In genomic region chr5:160105686-160106085, GRCh38 we compare ENCODE assay signal across 8 cellular contexts. TPM values are rescaled to one million over a fixed set of nuclear protein-coding genes. Genes with fewer than 3 reads are reported as not detected.
A peak's percentile ranks its signal among the peaks of the same experiment; 100 is the strongest.
DNase-seq lines count a peak whose midpoint lies in the region; ATAC-seq and TF ChIP-seq lines count a peak whose summit lies in the region.

No MANE protein-coding gene starts in this region.

- POLR2A ChIA-PET in GM10248 (lab: Yijun Ruan, JAX): no interaction called here
- POLR2A ChIA-PET in SK-N-SH (lab: Yijun Ruan, JAX): interaction anchor here (0.6 kb wide), 1 partner anchor 141 kb away, joined by 3 read pairs; no protein-coding TSS in a partner anchor

- peaks cover 34% of the 10 kb centered on the region for H3K36me3 Mint-ChIP-seq in activated T-helper 2 cell treated with anti-CD3 and anti-CD28 coated beads, Interferon-gamma antibody, Interleukin-2, Interleukin-4, amounts not matched to agents 10 μg/mL and 5 μg/mL and 100 μg/mL, durations not matched to agents 14 hours and 24 hours and 36 hours (ENCODE audit: low read depth)

- CTCF ChIA-PET in GM10248 (lab: Yijun Ruan, JAX): interaction anchor here (2.8 kb wide), 1 partner anchor 25 kb away, joined by 11 read pairs; no protein-coding TSS in a partner anchor
- CTCF ChIA-PET in SK-N-SH (lab: Yijun Ruan, JAX): interaction anchor here (1.3 kb wide), 1 partner anchor 8 kb away, joined by 3 read pairs; no protein-coding TSS in a partner anchor

- peaks cover 3% of the 10 kb centered on the region for H3F3A ChIP-seq in SK-N-SH (replicated peaks; ENCODE audit: insufficient read depth)

- peak; percentile 84 for ATAC-seq in GM21381 (IDR thresholded peaks at IDR 0.05; ENCODE audit: unreplicated experiment)
- ATAC-seq in HG03520 (IDR thresholded peaks at IDR 0.05; ENCODE audit: unreplicated experiment): peak; percentile 83

- no peaks in the 10 kb centered on the region for H3K27me3 ChIP-seq in SK-N-SH (ENCODE audit: insufficient read depth)

- no peak for TF ChIP-seq RAD21 in SK-N-SH (IDR thresholded peaks at IDR 0.05; ENCODE audit: low read length)

- H3K4me1 ChIP-seq in SK-N-SH (ENCODE audit: control insufficient read depth in 1 of 2, insufficient read depth in 2 of 2, low read depth in 1 of 2, low read length in 1 of 2): peaks cover 0 to 12% of the 10 kb centered on the region in 2 experiments; a peak in 2 of 4 replicates

- 89% methylated on average over 2 of the region's 2 CpGs for WGBS in SK-N-SH (ENCODE audit: low lambda C conversion rate)

- H3K4me3 ChIP-seq in SK-N-SH (ENCODE audit: low read depth in 2 of 2, low read length in 1 of 2): no peak overlapping the region

- H3K27me3 Mint-ChIP-seq in activated T-helper 2 cell treated with anti-CD3 and anti-CD28 coated beads, Interferon-gamma antibody, Interleukin-2, Interleukin-4, amounts not matched to agents 10 μg/mL and 5 μg/mL and 100 μg/mL, durations not matched to agents 14 hours and 24 hours and 36 hours (ENCODE audit: low read depth): no peaks in the 10 kb centered on the region

- no peak overlapping the region for H2AFZ ChIP-seq in SK-N-SH (ENCODE audit: low read depth)

- H3K9me3 Mint-ChIP-seq in activated T-helper 2 cell treated with anti-CD3 and anti-CD28 coated beads, Interferon-gamma antibody, Interleukin-2, Interleukin-4, amounts not matched to agents 10 μg/mL and 5 μg/mL and 100 μg/mL, durations not matched to agents 14 hours and 24 hours and 36 hours: no peaks in the 10 kb centered on the region

- H3K4me2 ChIP-seq in SK-N-SH: no peak overlapping the region

- no peak for TF ChIP-seq POLR2A in erythroblast (IDR thresholded peaks at IDR 0.05; ENCODE audit: low read length)

- no peaks in the 10 kb centered on the region for H3K9me2 ChIP-seq in SK-N-SH

- H3K27ac Mint-ChIP-seq in activated T-helper 2 cell treated with anti-CD3 and anti-CD28 coated beads, Interferon-gamma antibody, Interleukin-2, Interleukin-4, amounts not matched to agents 10 μg/mL and 5 μg/mL and 100 μg/mL, durations not matched to agents 14 hours and 24 hours and 36 hours: no peak overlapping the region

- peaks cover 90% of the 10 kb centered on the region for H3K79me2 ChIP-seq in SK-N-SH (ENCODE audit: insufficient read depth)

- H3K9me3 ChIP-seq in SK-N-SH: no peaks in the 10 kb centered on the region

- H3K27ac ChIP-seq in epithelial cell of prostate (peak overlapping the region; percentile 3), SK-N-SH (ENCODE audit: low read depth in 2 of 2, low read length in 1 of 2) (no peak overlapping the region)

- H3K4me3 Mint-ChIP-seq in activated T-helper 2 cell treated with anti-CD3 and anti-CD28 coated beads, Interferon-gamma antibody, Interleukin-2, Interleukin-4, amounts not matched to agents 10 μg/mL and 5 μg/mL and 100 μg/mL, durations not matched to agents 14 hours and 24 hours and 36 hours (ENCODE audit: low read depth): no peak overlapping the region

- intact Hi-C loops in activated T-helper 2 cell treated with anti-CD3 and anti-CD28 coated beads, Interferon-gamma antibody, Interleukin-2, Interleukin-4, amounts not matched to agents 10 μg/mL and 5 μg/mL and 100 μg/mL, durations not matched to agents 14 hours and 24 hours and 36 hours (cut with micrococcal nuclease): no loop called here

- peaks cover 10% of the 10 kb centered on the region for H3K4me1 Mint-ChIP-seq in activated T-helper 2 cell treated with anti-CD3 and anti-CD28 coated beads, Interferon-gamma antibody, Interleukin-2, Interleukin-4, amounts not matched to agents 10 μg/mL and 5 μg/mL and 100 μg/mL, durations not matched to agents 14 hours and 24 hours and 36 hours (ENCODE audit: low read depth)

- no peaks in the 10 kb centered on the region for H4K20me1 ChIP-seq in SK-N-SH (ENCODE audit: insufficient read depth)

- TF ChIP-seq CTCF in GM10248 (IDR thresholded peaks at IDR 0.05; ENCODE audit: control extremely low read depth, extremely low read depth, low read depth, missing control alignments) (no peak), SK-N-SH (IDR thresholded peaks at IDR 0.05) (no peak)

- TF ChIP-seq EP300 in SK-N-SH (IDR thresholded peaks at IDR 0.05; ENCODE audit: borderline replicate concordance in 1 of 2, low read depth in 1 of 2, low read length in 1 of 2): no peak

- H3K9ac ChIP-seq in SK-N-SH: no peak overlapping the region

- peak; percentile 50 for DNase-seq in GM10248 (ENCODE audit: extremely low spot score)
- DNase-seq in epithelial cell of prostate (ENCODE audit: low read depth, low spot score): no peak
- DNase-seq in SK-N-SH: no peak
- no peak for DNase-seq in HuH-7.5 (ENCODE audit: low spot score)
- no peak for DNase-seq in erythroblast (lab: John Stamatoyannopoulos, UW)
- no peak for DNase-seq in activated T-helper 2 cell treated with anti-CD3 and anti-CD28 coated beads, Interferon-gamma antibody, Interleukin-2, Interleukin-4, amounts not matched to agents 10 μg/mL and 5 μg/mL and 100 μg/mL, durations not matched to agents 14 hours and 24 hours and 36 hours (ENCODE audit: low spot score)

- peaks cover 0 to 44% of the 10 kb centered on the region in 2 experiments for H3K36me3 ChIP-seq in SK-N-SH (replicated peaks in 1 of 2; ENCODE audit: control insufficient read depth in 1 of 2, insufficient read depth in 2 of 2, low read length in 1 of 2)

TF ChIP-seq in SK-N-SH, 30 proteins besides CTCF, POLR2A, EP300 and RAD21 (continues in another document):
- no peak for TF ChIP-seq TAF1 (IDR thresholded peaks at IDR 0.05; ENCODE audit: borderline replicate concordance, low read depth, low read length)
- TF ChIP-seq GABPA (IDR thresholded peaks at IDR 0.05; ENCODE audit: low read depth): no peak
- no peak for TF ChIP-seq EZH2phosphoT487 (IDR thresholded peaks at IDR 0.05; ENCODE audit: borderline replicate concordance, low read depth)
- TF ChIP-seq PBX3 (IDR thresholded peaks at IDR 0.05): no peak
- no peak for TF ChIP-seq SMC3 (IDR thresholded peaks at IDR 0.05; ENCODE audit: low read depth, low read length)
- no peak for TF ChIP-seq USF2 (IDR thresholded peaks at IDR 0.05; ENCODE audit: borderline replicate concordance, low read depth, low read length)
- TF ChIP-seq USF1 (IDR thresholded peaks at IDR 0.05; ENCODE audit: borderline replicate concordance, low read depth): no peak
- no peak for TF ChIP-seq ZBTB33 (IDR thresholded peaks at IDR 0.05; ENCODE audit: borderline replicate concordance, low read depth)

RNA-seq across cellular contexts. Expression of gene PWWP2A, which starts 13.6 kb away (rescaled TPM):
- polyA plus RNA-seq in SK-N-SH (2012; rRNA removed): 5.7 and 6.4 TPM in 2 replicates
- polyA plus RNA-seq in SK-N-SH (2012; cell fraction: cytosol; rRNA removed): 6.6 and 7.5 TPM in 2 replicates
- 4.8 and 8.6 TPM in 2 replicates for polyA plus RNA-seq in SK-N-SH (2012; cell fraction: nucleus; rRNA removed)
- 20.4 and 22.7 TPM in 2 replicates for total RNA-seq in activated T-helper 2 cell treated with anti-CD3 and anti-CD28 coated beads, Interferon-gamma antibody, Interleukin-2, Interleukin-4, amounts not matched to agents 10 μg/mL and 5 μg/mL and 100 μg/mL, durations not matched to agents 14 hours and 24 hours and 36 hours
